In the genomic region with DNA sequence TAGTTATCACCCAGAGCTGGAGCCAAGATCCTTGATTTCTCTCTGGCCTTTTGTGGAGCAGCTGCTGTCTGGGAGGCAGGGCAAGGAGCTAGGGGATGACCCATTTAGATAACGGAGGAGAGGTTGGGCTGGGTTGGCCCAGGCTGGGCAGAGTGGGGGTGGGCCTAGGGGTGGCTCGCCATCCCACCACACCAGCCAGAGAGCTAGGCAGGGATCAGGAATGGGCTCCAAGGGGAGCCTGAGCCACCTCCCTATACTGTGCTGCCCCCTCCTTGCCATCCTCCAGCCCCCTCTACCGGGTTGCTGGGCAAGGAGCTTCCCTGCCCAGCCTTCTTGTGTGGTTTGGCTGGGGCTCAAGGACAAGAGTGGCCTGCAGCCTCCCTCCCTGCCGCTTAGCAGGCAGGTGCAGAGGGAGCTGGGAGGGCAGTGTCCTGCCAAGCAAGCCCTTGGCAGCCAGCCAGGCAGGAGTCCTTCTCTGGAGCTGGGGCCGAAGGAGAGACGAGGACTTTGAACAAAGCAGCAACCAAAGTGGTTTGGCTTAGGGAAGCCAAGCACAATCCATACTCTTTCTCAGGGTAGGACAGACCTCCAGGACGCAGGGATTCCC, we compare ENCODE assay signal across 1 cellular context.
TF ChIP-seq lines count a peak whose summit lies in the region.

No MANE protein-coding gene starts in this region.

TF ChIP-seq in HepG2, 621 proteins besides CTCF, POLR2A, EP300 and RAD21 (continued from another document and continues in another):
- TF ChIP-seq PRMT3 (CRISPR knock-in tag; IDR thresholded peaks at IDR 0.05; ENCODE audit: borderline replicate concordance, low read depth): no peak
- no peak for TF ChIP-seq ZFP62 (CRISPR knock-in tag; IDR thresholded peaks at IDR 0.05)
- TF ChIP-seq FOXC1 (CRISPR knock-in tag; IDR thresholded peaks at IDR 0.05; ENCODE audit: borderline replicate concordance): peak; percentile 67
- TF ChIP-seq RBFOX2 (IDR thresholded peaks at IDR 0.05; ENCODE audit: low read depth, low read length): no peak
- no peak for TF ChIP-seq MAF1 (CRISPR knock-in tag; IDR thresholded peaks at IDR 0.05; ENCODE audit: borderline replicate concordance)
- TF ChIP-seq, protein P1, sequence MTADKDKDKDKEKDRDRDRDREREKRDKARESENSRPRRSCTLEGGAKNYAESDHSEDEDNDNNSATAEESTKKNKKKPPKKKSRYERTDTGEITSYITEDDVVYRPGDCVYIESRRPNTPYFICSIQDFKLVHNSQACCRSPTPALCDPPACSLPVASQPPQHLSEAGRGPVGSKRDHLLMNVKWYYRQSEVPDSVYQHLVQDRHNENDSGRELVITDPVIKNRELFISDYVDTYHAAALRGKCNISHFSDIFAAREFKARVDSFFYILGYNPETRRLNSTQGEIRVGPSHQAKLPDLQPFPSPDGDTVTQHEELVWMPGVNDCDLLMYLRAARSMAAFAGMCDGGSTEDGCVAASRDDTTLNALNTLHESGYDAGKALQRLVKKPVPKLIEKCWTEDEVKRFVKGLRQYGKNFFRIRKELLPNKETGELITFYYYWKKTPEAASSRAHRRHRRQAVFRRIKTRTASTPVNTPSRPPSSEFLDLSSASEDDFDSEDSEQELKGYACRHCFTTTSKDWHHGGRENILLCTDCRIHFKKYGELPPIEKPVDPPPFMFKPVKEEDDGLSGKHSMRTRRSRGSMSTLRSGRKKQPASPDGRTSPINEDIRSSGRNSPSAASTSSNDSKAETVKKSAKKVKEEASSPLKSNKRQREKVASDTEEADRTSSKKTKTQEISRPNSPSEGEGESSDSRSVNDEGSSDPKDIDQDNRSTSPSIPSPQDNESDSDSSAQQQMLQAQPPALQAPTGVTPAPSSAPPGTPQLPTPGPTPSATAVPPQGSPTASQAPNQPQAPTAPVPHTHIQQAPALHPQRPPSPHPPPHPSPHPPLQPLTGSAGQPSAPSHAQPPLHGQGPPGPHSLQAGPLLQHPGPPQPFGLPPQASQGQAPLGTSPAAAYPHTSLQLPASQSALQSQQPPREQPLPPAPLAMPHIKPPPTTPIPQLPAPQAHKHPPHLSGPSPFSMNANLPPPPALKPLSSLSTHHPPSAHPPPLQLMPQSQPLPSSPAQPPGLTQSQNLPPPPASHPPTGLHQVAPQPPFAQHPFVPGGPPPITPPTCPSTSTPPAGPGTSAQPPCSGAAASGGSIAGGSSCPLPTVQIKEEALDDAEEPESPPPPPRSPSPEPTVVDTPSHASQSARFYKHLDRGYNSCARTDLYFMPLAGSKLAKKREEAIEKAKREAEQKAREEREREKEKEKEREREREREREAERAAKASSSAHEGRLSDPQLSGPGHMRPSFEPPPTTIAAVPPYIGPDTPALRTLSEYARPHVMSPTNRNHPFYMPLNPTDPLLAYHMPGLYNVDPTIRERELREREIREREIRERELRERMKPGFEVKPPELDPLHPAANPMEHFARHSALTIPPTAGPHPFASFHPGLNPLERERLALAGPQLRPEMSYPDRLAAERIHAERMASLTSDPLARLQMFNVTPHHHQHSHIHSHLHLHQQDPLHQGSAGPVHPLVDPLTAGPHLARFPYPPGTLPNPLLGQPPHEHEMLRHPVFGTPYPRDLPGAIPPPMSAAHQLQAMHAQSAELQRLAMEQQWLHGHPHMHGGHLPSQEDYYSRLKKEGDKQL (CRISPR knock-in tag; IDR thresholded peaks at IDR 0.05; ENCODE audit: low read depth): no peak
- TF ChIP-seq NFKB2 (CRISPR knock-in tag; IDR thresholded peaks at IDR 0.05; ENCODE audit: borderline replicate concordance): no peak
- TF ChIP-seq KDM4B (CRISPR knock-in tag; IDR thresholded peaks at IDR 0.05): 0 out of 2 replicates have a peak, but pooled peaks have one; percentile 16
- peak; percentile 85 for TF ChIP-seq XRCC5 (optimal IDR thresholded peaks at IDR 0.05; ENCODE audit: low read length)
- TF ChIP-seq, protein P2, sequence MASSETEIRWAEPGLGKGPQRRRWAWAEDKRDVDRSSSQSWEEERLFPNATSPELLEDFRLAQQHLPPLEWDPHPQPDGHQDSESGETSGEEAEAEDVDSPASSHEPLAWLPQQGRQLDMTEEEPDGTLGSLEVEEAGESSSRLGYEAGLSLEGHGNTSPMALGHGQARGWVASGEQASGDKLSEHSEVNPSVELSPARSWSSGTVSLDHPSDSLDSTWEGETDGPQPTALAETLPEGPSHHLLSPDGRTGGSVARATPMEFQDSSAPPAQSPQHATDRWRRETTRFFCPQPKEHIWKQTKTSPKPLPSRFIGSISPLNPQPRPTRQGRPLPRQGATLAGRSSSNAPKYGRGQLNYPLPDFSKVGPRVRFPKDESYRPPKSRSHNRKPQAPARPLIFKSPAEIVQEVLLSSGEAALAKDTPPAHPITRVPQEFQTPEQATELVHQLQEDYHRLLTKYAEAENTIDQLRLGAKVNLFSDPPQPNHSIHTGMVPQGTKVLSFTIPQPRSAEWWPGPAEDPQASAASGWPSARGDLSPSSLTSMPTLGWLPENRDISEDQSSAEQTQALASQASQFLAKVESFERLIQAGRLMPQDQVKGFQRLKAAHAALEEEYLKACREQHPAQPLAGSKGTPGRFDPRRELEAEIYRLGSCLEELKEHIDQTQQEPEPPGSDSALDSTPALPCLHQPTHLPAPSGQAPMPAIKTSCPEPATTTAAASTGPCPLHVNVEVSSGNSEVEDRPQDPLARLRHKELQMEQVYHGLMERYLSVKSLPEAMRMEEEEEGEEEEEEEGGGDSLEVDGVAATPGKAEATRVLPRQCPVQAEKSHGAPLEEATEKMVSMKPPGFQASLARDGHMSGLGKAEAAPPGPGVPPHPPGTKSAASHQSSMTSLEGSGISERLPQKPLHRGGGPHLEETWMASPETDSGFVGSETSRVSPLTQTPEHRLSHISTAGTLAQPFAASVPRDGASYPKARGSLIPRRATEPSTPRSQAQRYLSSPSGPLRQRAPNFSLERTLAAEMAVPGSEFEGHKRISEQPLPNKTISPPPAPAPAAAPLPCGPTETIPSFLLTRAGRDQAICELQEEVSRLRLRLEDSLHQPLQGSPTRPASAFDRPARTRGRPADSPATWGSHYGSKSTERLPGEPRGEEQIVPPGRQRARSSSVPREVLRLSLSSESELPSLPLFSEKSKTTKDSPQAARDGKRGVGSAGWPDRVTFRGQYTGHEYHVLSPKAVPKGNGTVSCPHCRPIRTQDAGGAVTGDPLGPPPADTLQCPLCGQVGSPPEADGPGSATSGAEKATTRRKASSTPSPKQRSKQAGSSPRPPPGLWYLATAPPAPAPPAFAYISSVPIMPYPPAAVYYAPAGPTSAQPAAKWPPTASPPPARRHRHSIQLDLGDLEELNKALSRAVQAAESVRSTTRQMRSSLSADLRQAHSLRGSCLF (CRISPR knock-in tag; IDR thresholded peaks at IDR 0.05; ENCODE audit: borderline replicate concordance): no peak
- TF ChIP-seq, protein P3, sequence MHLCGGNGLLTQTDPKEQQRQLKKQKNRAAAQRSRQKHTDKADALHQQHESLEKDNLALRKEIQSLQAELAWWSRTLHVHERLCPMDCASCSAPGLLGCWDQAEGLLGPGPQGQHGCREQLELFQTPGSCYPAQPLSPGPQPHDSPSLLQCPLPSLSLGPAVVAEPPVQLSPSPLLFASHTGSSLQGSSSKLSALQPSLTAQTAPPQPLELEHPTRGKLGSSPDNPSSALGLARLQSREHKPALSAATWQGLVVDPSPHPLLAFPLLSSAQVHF (CRISPR knock-in tag; IDR thresholded peaks at IDR 0.05): no peak
- TF ChIP-seq ZNF44 (CRISPR knock-in tag; IDR thresholded peaks at IDR 0.05): no peak
- TF ChIP-seq ZNF329 (CRISPR knock-in tag; IDR thresholded peaks at IDR 0.05; ENCODE audit: low read depth): no peak
- TF ChIP-seq RNF2 (conservative IDR thresholded peaks at IDR 0.05; ENCODE audit: low read depth): no peak
- no peak for TF ChIP-seq JUND (CRISPR knock-in tag; IDR thresholded peaks at IDR 0.05)
- TF ChIP-seq, protein P4, sequence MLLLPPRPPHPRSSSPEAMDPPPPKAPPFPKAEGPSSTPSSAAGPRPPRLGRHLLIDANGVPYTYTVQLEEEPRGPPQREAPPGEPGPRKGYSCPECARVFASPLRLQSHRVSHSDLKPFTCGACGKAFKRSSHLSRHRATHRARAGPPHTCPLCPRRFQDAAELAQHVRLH (CRISPR knock-in tag; IDR thresholded peaks at IDR 0.05; ENCODE audit: borderline replicate concordance, low read depth): no peak
- no peak for TF ChIP-seq HES4 (CRISPR knock-in tag; IDR thresholded peaks at IDR 0.05; ENCODE audit: borderline replicate concordance)
- no peak for TF ChIP-seq RFX5 (IDR thresholded peaks at IDR 0.05; ENCODE audit: low read depth, low read length)
- TF ChIP-seq SIX4 (CRISPR knock-in tag; IDR thresholded peaks at IDR 0.05): no peak
- TF ChIP-seq KAT8 (CRISPR knock-in tag; IDR thresholded peaks at IDR 0.05): peak; percentile 29; the same call in 1 of the 2 replicates
- no peak for TF ChIP-seq ATF7-NPFF (CRISPR knock-in tag; IDR thresholded peaks at IDR 0.05; ENCODE audit: low read depth)
- no peak for TF ChIP-seq NR2F6 (IDR thresholded peaks at IDR 0.05)
- TF ChIP-seq NR2F6 (CRISPR knock-in tag; IDR thresholded peaks at IDR 0.05): 0 out of 2 replicates have a peak, but pooled peaks have one; percentile 26
- 0 out of 2 replicates have a peak, but pooled peaks have one; percentile 55 for TF ChIP-seq LCORL (IDR thresholded peaks at IDR 0.05)
- TF ChIP-seq LCORL (CRISPR knock-in tag; IDR thresholded peaks at IDR 0.05): peak; percentile 82
- TF ChIP-seq, protein P5, sequence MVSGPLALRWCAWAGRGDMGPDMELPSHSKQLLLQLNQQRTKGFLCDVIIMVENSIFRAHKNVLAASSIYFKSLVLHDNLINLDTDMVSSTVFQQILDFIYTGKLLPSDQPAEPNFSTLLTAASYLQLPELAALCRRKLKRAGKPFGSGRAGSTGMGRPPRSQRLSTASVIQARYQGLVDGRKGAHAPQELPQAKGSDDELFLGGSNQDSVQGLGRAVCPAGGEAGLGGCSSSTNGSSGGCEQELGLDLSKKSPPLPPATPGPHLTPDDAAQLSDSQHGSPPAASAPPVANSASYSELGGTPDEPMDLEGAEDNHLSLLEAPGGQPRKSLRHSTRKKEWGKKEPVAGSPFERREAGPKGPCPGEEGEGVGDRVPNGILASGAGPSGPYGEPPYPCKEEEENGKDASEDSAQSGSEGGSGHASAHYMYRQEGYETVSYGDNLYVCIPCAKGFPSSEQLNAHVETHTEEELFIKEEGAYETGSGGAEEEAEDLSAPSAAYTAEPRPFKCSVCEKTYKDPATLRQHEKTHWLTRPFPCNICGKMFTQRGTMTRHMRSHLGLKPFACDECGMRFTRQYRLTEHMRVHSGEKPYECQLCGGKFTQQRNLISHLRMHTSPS (CRISPR knock-in tag; IDR thresholded peaks at IDR 0.05; ENCODE audit: low read depth): no peak
- 0 out of 2 replicates have a peak, but pooled peaks have one; percentile 37 for TF ChIP-seq ZNF451 (CRISPR knock-in tag; IDR thresholded peaks at IDR 0.05)
- no peak for TF ChIP-seq YEATS4 (CRISPR knock-in tag; IDR thresholded peaks at IDR 0.05; ENCODE audit: borderline replicate concordance)
- TF ChIP-seq ZNF446 (CRISPR knock-in tag; IDR thresholded peaks at IDR 0.05): no peak
- TF ChIP-seq, protein P6, sequence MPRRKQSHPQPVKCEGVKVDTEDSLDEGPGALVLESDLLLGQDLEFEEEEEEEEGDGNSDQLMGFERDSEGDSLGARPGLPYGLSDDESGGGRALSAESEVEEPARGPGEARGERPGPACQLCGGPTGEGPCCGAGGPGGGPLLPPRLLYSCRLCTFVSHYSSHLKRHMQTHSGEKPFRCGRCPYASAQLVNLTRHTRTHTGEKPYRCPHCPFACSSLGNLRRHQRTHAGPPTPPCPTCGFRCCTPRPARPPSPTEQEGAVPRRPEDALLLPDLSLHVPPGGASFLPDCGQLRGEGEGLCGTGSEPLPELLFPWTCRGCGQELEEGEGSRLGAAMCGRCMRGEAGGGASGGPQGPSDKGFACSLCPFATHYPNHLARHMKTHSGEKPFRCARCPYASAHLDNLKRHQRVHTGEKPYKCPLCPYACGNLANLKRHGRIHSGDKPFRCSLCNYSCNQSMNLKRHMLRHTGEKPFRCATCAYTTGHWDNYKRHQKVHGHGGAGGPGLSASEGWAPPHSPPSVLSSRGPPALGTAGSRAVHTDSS (CRISPR knock-in tag; conservative IDR thresholded peaks at IDR 0.05): no peak
- TF ChIP-seq, protein P7, sequence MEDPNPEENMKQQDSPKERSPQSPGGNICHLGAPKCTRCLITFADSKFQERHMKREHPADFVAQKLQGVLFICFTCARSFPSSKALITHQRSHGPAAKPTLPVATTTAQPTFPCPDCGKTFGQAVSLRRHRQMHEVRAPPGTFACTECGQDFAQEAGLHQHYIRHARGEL (CRISPR knock-in tag; IDR thresholded peaks at IDR 0.05): 0 out of 2 replicates have a peak, but pooled peaks have one; percentile 26
- TF ChIP-seq, protein P8, sequence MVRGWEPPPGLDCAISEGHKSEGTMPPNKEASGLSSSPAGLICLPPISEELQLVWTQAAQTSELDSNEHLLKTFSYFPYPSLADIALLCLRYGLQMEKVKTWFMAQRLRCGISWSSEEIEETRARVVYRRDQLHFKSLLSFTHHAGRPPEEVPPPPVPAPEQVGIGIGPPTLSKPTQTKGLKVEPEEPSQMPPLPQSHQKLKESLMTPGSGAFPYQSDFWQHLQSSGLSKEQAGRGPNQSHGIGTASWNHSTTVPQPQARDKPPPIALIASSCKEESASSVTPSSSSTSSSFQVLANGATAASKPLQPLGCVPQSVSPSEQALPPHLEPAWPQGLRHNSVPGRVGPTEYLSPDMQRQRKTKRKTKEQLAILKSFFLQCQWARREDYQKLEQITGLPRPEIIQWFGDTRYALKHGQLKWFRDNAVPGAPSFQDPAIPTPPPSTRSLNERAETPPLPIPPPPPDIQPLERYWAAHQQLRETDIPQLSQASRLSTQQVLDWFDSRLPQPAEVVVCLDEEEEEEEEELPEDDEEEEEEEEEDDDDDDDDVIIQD (CRISPR knock-in tag; IDR thresholded peaks at IDR 0.05; ENCODE audit: low read depth): no peak
- TF ChIP-seq MBNL3 (CRISPR knock-in tag; conservative IDR thresholded peaks at IDR 0.05): no peak
- no peak for TF ChIP-seq ZNF567 (CRISPR knock-in tag; IDR thresholded peaks at IDR 0.05; ENCODE audit: borderline replicate concordance)
- no peak for TF ChIP-seq SUZ12 (IDR thresholded peaks at IDR 0.05; ENCODE audit: low read depth, low read length)
- TF ChIP-seq, protein P9, sequence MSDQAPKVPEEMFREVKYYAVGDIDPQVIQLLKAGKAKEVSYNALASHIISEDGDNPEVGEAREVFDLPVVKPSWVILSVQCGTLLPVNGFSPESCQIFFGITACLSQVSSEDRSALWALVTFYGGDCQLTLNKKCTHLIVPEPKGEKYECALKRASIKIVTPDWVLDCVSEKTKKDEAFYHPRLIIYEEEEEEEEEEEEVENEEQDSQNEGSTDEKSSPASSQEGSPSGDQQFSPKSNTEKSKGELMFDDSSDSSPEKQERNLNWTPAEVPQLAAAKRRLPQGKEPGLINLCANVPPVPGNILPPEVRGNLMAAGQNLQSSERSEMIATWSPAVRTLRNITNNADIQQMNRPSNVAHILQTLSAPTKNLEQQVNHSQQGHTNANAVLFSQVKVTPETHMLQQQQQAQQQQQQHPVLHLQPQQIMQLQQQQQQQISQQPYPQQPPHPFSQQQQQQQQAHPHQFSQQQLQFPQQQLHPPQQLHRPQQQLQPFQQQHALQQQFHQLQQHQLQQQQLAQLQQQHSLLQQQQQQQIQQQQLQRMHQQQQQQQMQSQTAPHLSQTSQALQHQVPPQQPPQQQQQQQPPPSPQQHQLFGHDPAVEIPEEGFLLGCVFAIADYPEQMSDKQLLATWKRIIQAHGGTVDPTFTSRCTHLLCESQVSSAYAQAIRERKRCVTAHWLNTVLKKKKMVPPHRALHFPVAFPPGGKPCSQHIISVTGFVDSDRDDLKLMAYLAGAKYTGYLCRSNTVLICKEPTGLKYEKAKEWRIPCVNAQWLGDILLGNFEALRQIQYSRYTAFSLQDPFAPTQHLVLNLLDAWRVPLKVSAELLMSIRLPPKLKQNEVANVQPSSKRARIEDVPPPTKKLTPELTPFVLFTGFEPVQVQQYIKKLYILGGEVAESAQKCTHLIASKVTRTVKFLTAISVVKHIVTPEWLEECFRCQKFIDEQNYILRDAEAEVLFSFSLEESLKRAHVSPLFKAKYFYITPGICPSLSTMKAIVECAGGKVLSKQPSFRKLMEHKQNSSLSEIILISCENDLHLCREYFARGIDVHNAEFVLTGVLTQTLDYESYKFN (CRISPR knock-in tag; conservative IDR thresholded peaks at IDR 0.05): peak; percentile 34; the same call in 1 of the 2 replicates
- TF ChIP-seq ZFAT (CRISPR knock-in tag; conservative IDR thresholded peaks at IDR 0.05): no peak
- TF ChIP-seq PAX8 (CRISPR knock-in tag; IDR thresholded peaks at IDR 0.05; ENCODE audit: borderline replicate concordance): no peak
